9 cellular contexts compared by ENCODE assay signal in genomic region chr16:69089091-69089912, GRCh38. TPM values are rescaled to one million over a fixed set of nuclear protein-coding genes. Genes with fewer than 3 reads are reported as not detected.
DNase-seq lines count a peak whose midpoint lies in the region; ATAC-seq, FAIRE-seq and TF ChIP-seq lines count a peak whose summit lies in the region.
"Had no signal": no experiment of that assay in that cellular context is flagged by ENCODE, and none has a peak within 500 bp of the region (broad histone marks: within the 10 kb centered on the region; RNA-seq: fewer than 3 reads in every experiment).

No MANE protein-coding gene starts in this region.

- no peak for TF ChIP-seq CTCF in nephron progenitor cell (IDR thresholded peaks at IDR 0.05)

- no peak for FAIRE-seq in GM12891 (lab: Jason Lieb, UNC)

- H3K27me3 Mint-ChIP-seq in activated naive CD8-positive, alpha-beta T cell treated with anti-CD3 and anti-CD28 coated beads, Interleukin-2, amount 10 ng/mL, durations not matched to agents 7 days and 5 days: no peaks in the 10 kb centered on the region
- H3K27me3 Mint-ChIP-seq in nephron progenitor cell (ENCODE audit: low read depth, poor library complexity): no peaks in the 10 kb centered on the region

- TF ChIP-seq POLR2A in GM12891 (IDR thresholded peaks at IDR 0.05; ENCODE audit: low read depth, low read length): no peak

- peak; percentile 39 for ATAC-seq in activated naive CD8-positive, alpha-beta T cell treated with anti-CD3 and anti-CD28 coated beads, Interleukin-2, amount 10 ng/mL, durations not matched to agents 7 days and 5 days (ENCODE audit: low read depth)
- ATAC-seq in HG03571 (IDR thresholded peaks at IDR 0.05; ENCODE audit: unreplicated experiment) (no peak), HG03460 (IDR thresholded peaks at IDR 0.05; ENCODE audit: unreplicated experiment) (no peak), HG02588 (IDR thresholded peaks at IDR 0.05; ENCODE audit: unreplicated experiment) (no peak)

- peaks cover 3% of the 10 kb centered on the region for H3K36me3 Mint-ChIP-seq in activated naive CD8-positive, alpha-beta T cell treated with anti-CD3 and anti-CD28 coated beads, Interleukin-2, amount 10 ng/mL, durations not matched to agents 7 days and 5 days
- H3K36me3 Mint-ChIP-seq in nephron progenitor cell (ENCODE audit: low read depth): no peaks in the 10 kb centered on the region

- no peaks in the 10 kb centered on the region for H3K9me3 Mint-ChIP-seq in activated naive CD8-positive, alpha-beta T cell treated with anti-CD3 and anti-CD28 coated beads, Interleukin-2, amount 10 ng/mL, durations not matched to agents 7 days and 5 days
- H3K9me3 Mint-ChIP-seq in nephron progenitor cell: no peaks in the 10 kb centered on the region
- H3K9me3 Mint-ChIP-seq: T-helper 1 cell treated with Interleukin-12 subunit alpha and Interleukin-12 subunit beta and Interleukin-4 antibody, amounts not matched to agents 30 μg/mL and 1 μg/mL, for 36 hours had no signal

- DNase-seq in GM12891 (ENCODE audit: insufficient read length, low spot score) (peak; percentile 45), NCI-H1092 treated with DMSO at 0.1 percent for 48 hours (lab: John Stamatoyannopoulos, UW) (peak; percentile 82), nephron progenitor cell (no peak)
- no peak for DNase-seq in activated naive CD8-positive, alpha-beta T cell treated with anti-CD3 and anti-CD28 coated beads, Interleukin-2, amount 10 ng/mL, durations not matched to agents 7 days and 5 days
- no peak for DNase-seq in stimulated activated CD4-positive, alpha-beta T cell treated with anti-CD3 and anti-CD28 coated beads, Interleukin-4, amount 100 ng/mL, for 4 hours

- peaks cover 16% of the 10 kb centered on the region for H3K4me1 Mint-ChIP-seq in activated naive CD8-positive, alpha-beta T cell treated with anti-CD3 and anti-CD28 coated beads, Interleukin-2, amount 10 ng/mL, durations not matched to agents 7 days and 5 days
- H3K4me1 Mint-ChIP-seq in nephron progenitor cell: peaks cover 15% of the 10 kb centered on the region

- H3K27ac Mint-ChIP-seq in activated naive CD8-positive, alpha-beta T cell treated with anti-CD3 and anti-CD28 coated beads, Interleukin-2, amount 10 ng/mL, durations not matched to agents 7 days and 5 days: no peak overlapping the region
- H3K27ac Mint-ChIP-seq in nephron progenitor cell: peak overlapping the region; percentile 46
- H3K27ac Mint-ChIP-seq: T-helper 1 cell treated with Interleukin-12 subunit alpha and Interleukin-12 subunit beta and Interleukin-4 antibody, amounts not matched to agents 30 μg/mL and 1 μg/mL, for 36 hours had no signal

- H3K4me3 Mint-ChIP-seq in activated naive CD8-positive, alpha-beta T cell treated with anti-CD3 and anti-CD28 coated beads, Interleukin-2, amount 10 ng/mL, durations not matched to agents 7 days and 5 days: peak overlapping the region; percentile 30
- H3K4me3 Mint-ChIP-seq in nephron progenitor cell: no peak overlapping the region
- H3K4me3 Mint-ChIP-seq: T-helper 1 cell treated with Interleukin-12 subunit alpha and Interleukin-12 subunit beta and Interleukin-4 antibody, amounts not matched to agents 30 μg/mL and 1 μg/mL, for 36 hours had no signal

- POLR2A ChIA-PET in activated naive CD8-positive, alpha-beta T cell treated with anti-CD3 and anti-CD28 coated beads, Interleukin-2, amount 10 ng/mL, durations not matched to agents 7 days and 5 days (lab: Charles Lee): no interaction called here

TF ChIP-seq in GM12891, 5 proteins besides CTCF, POLR2A, EP300 and RAD21:
- TF ChIP-seq TAF1 (IDR thresholded peaks at IDR 0.05; ENCODE audit: low read depth, low read length) (no peak), POLR2AphosphoS5 (IDR thresholded peaks at IDR 0.05; ENCODE audit: low read depth, low read length) (no peak), SPI1 (IDR thresholded peaks at IDR 0.05; ENCODE audit: low read depth, low read length) (no peak)

RNA-seq across cellular contexts. Expression of gene HAS3, which starts 16.2 kb away (rescaled TPM):
- polyA plus RNA-seq in GM12891 (2012; ENCODE audit: low read depth, missing spikeins): 0.31 TPM
- total RNA-seq in activated naive CD8-positive, alpha-beta T cell treated with anti-CD3 and anti-CD28 coated beads, Interleukin-2, amount 10 ng/mL, durations not matched to agents 7 days and 5 days: 1 to 10 TPM; 1.2 to 1.6 TPM

RNA-seq across cellular contexts. Expression of gene CHTF8, which starts 43.1 kb away (rescaled TPM):
- 83.6 TPM for polyA plus RNA-seq in GM12891 (2012; ENCODE audit: low read depth, missing spikeins)
- total RNA-seq in activated naive CD8-positive, alpha-beta T cell treated with anti-CD3 and anti-CD28 coated beads, Interleukin-2, amount 10 ng/mL, durations not matched to agents 7 days and 5 days: 100 to 1,000 TPM; 126 to 132 TPM

RNA-seq across cellular contexts. Expression of gene UTP4, which starts 43.1 kb away (rescaled TPM):
- polyA plus RNA-seq in GM12891 (2012; ENCODE audit: low read depth, missing spikeins): 52.6 TPM
- 10 to 100 TPM; 40.5 to 41.4 TPM for total RNA-seq in activated naive CD8-positive, alpha-beta T cell treated with anti-CD3 and anti-CD28 coated beads, Interleukin-2, amount 10 ng/mL, durations not matched to agents 7 days and 5 days

Comparison
In these comparisons a context has a peak if more than half of its experiments do, and no peak if none do; other contexts are left out.
1. DNase-seq: peak in GM12891 (single experiment) and NCI-H1092 treated with DMSO at 0.1 percent for 48 hours (single experiment); none in activated naive CD8-positive, alpha-beta T cell treated with anti-CD3 and anti-CD28 coated beads, Interleukin-2, amount 10 ng/mL, durations not matched to agents 7 days and 5 days (single experiment), nephron progenitor cell (single experiment) and stimulated activated CD4-positive, alpha-beta T cell treated with anti-CD3 and anti-CD28 coated beads, Interleukin-4, amount 100 ng/mL, for 4 hours (0 of 2).